ENCODE assay signal across 23 cellular contexts in the genomic region with DNA sequence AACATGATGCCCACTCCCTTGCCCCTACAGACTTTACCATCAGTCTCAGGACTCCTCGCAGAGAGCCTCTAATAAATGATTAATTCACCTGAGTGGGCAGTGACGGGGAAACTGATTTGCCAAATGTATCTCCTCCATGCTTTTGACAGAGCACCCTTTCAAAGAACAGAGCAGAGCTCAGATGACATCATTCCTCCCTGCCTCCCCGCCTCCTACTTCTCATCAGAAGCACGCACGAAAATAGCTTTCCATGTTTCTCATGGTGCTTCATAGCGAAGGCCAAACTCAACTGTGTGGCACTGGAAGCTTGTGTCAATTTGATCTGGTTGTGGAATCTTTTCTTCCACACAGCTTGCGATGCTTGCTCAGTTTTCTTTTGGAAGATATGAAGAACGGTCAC.
"Had no signal": no experiment of that assay in that cellular context is flagged by ENCODE, and none has a peak within 500 bp of the region (broad histone marks: within the 10 kb centered on the region; RNA-seq: fewer than 3 reads in every experiment).

No MANE protein-coding gene starts in this region.

- H3K4me2 ChIP-seq: hepatocyte had no signal

- H3K36me3 ChIP-seq: left lung, sigmoid colon, thoracic aorta, upper lobe of right lung had no signal

- H2AFZ ChIP-seq: hepatocyte had no signal

- ATAC-seq: activated T-cell treated with anti-CD3 and anti-CD28 coated beads, Interleukin-2, amount 50 U/mL, for 72 hours; body of pancreas; foreskin keratinocyte; left lung; naive thymus-derived CD8-positive, alpha-beta T cell; stimulated activated naive B cell treated with anti-CD40 and anti-IgM and Interleukin-4, amounts not matched to agents 10 μg/mL and 1 μg/mL and 100 μg/mL, for 72 hours; upper lobe of right lung had no signal

- H3K27me3 ChIP-seq: body of pancreas, hepatocyte, left lung, sigmoid colon had no signal

- DNase-seq: activated B cell treated with CpG ODN at 0.5 μM for 24 hours; activated CD4-positive, alpha-beta memory T cell treated with anti-CD3 and anti-CD28 coated beads, Interleukin-2, amount 10 ng/mL, durations not matched to agents 7 days and 5 days; activated CD4-positive, alpha-beta T cell treated with anti-CD3 and anti-CD28 coated beads for 4 hours; activated effector memory CD4-positive, alpha-beta T cell treated with anti-CD3 and anti-CD28 coated beads, Interleukin-2, amount 50 U/mL, for 16 hours; activated naive CD4-positive, alpha-beta T cell treated with anti-CD3 and anti-CD28 coated beads, Interleukin-2, amount 10 ng/mL, durations not matched to agents 7 days and 5 days; activated T-cell treated with anti-CD3 and anti-CD28 coated beads, Interleukin-2, amount 50 U/mL, for 72 hours; body of pancreas; effector CD8-positive, alpha-beta T cell; erythroblast; foreskin keratinocyte; immature natural killer cell; kidney glomerular epithelial cell; left lung; naive thymus-derived CD8-positive, alpha-beta T cell; sigmoid colon; stimulated activated CD4-positive, alpha-beta T cell treated with anti-CD3 and anti-CD28 coated beads, Interleukin-2, amount 100 ng/mL, for 48 hours; stimulated activated CD8-positive, alpha-beta memory T cell treated with anti-CD3 and anti-CD28 coated beads, Interleukin-4, amount 100 ng/mL, for 48 hours; stimulated activated naive B cell treated with anti-CD40 and anti-IgM and Interleukin-4, amounts not matched to agents 10 μg/mL and 1 μg/mL and 100 μg/mL, for 72 hours; T1000; upper lobe of right lung had no signal

- H3K4me1 ChIP-seq: body of pancreas, foreskin keratinocyte, left lung, upper lobe of right lung had no signal

- H3K27ac ChIP-seq: body of pancreas, foreskin keratinocyte, hepatocyte, left lung, sigmoid colon, thoracic aorta, upper lobe of right lung had no signal

- H3K79me2 ChIP-seq: hepatocyte had no signal

- H3K9me3 ChIP-seq: body of pancreas, left lung, sigmoid colon, thoracic aorta, upper lobe of right lung had no signal

- H3K4me3 ChIP-seq: body of pancreas, hepatocyte, left lung, lung, sigmoid colon, thoracic aorta, upper lobe of right lung had no signal
